In genomic region chr2:103402944-103403343, GRCh38 we compare ENCODE assay signal across 13 cellular contexts.
"Had no signal": no experiment of that assay in that cellular context is flagged by ENCODE, and none has a peak within 500 bp of the region (broad histone marks: within the 10 kb centered on the region; RNA-seq: fewer than 3 reads in every experiment).

No MANE protein-coding gene starts in this region.

- H3K9me3 ChIP-seq: left ventricle myocardium inferior, ovary, uterus had no signal

- H3K27me3 ChIP-seq: dorsolateral prefrontal cortex, foreskin keratinocyte, ovary, uterus had no signal

- H3K4me1 ChIP-seq: foreskin keratinocyte, left ventricle myocardium inferior, uterus had no signal

- H3K4me3 ChIP-seq: dorsolateral prefrontal cortex, left ventricle myocardium inferior, ovary, uterus had no signal

- H3K4me1 Mint-ChIP-seq: activated naive CD4-positive, alpha-beta T cell treated with anti-CD3 and anti-CD28 coated beads, Interleukin-2, amount 50 U/mL, for 24 hours; memory B cell; nephron progenitor cell; stimulated activated naive CD8-positive, alpha-beta T cell treated with anti-CD3 and anti-CD28 coated beads, Interleukin-15, amount 100 ng/mL, for 72 hours had no signal

- H3K36me3 ChIP-seq: left ventricle myocardium inferior, ovary, uterus had no signal

- H3K27me3 Mint-ChIP-seq: activated naive CD4-positive, alpha-beta T cell treated with anti-CD3 and anti-CD28 coated beads, Interleukin-2, amount 50 U/mL, for 24 hours; memory B cell; stimulated activated naive CD8-positive, alpha-beta T cell treated with anti-CD3 and anti-CD28 coated beads, Interleukin-15, amount 100 ng/mL, for 72 hours had no signal

- H3K27ac Mint-ChIP-seq: activated naive CD4-positive, alpha-beta T cell treated with anti-CD3 and anti-CD28 coated beads, Interleukin-2, amount 50 U/mL, for 24 hours; activated T-helper 2 cell treated with anti-CD3 and anti-CD28 coated beads, Interferon-gamma antibody, Interleukin-2, Interleukin-4, amounts not matched to agents 10 μg/mL and 5 μg/mL and 100 μg/mL, durations not matched to agents 14 hours and 24 hours and 36 hours; memory B cell; nephron progenitor cell; T-helper 1 cell treated with Interleukin-12 subunit alpha and Interleukin-12 subunit beta and Interleukin-4 antibody, amounts not matched to agents 30 μg/mL and 1 μg/mL, for 36 hours had no signal

- H3K9me3 Mint-ChIP-seq: activated naive CD4-positive, alpha-beta T cell treated with anti-CD3 and anti-CD28 coated beads, Interleukin-2, amount 50 U/mL, for 24 hours; nephron progenitor cell; T-helper 1 cell treated with Interleukin-12 subunit alpha and Interleukin-12 subunit beta and Interleukin-4 antibody, amounts not matched to agents 30 μg/mL and 1 μg/mL, for 36 hours had no signal

- H3K36me3 Mint-ChIP-seq: activated naive CD4-positive, alpha-beta T cell treated with anti-CD3 and anti-CD28 coated beads, Interleukin-2, amount 50 U/mL, for 24 hours; memory B cell had no signal

- H3K4me3 Mint-ChIP-seq: activated naive CD4-positive, alpha-beta T cell treated with anti-CD3 and anti-CD28 coated beads, Interleukin-2, amount 50 U/mL, for 24 hours; memory B cell; nephron progenitor cell; stimulated activated naive CD8-positive, alpha-beta T cell treated with anti-CD3 and anti-CD28 coated beads, Interleukin-15, amount 100 ng/mL, for 72 hours; T-helper 1 cell treated with Interleukin-12 subunit alpha and Interleukin-12 subunit beta and Interleukin-4 antibody, amounts not matched to agents 30 μg/mL and 1 μg/mL, for 36 hours had no signal

- DNase-seq: activated CD4-positive, alpha-beta T cell treated with anti-CD3 and anti-CD28 coated beads, Interleukin-2, amount 50 U/mL, for 1 hour; dorsolateral prefrontal cortex; foreskin keratinocyte; left ventricle myocardium inferior; nephron progenitor cell; ovary; stimulated activated CD4-positive, alpha-beta T cell treated with anti-CD3 and anti-CD28 coated beads, Interleukin-4, amount 100 ng/mL, for 4 hours; stimulated activated naive CD8-positive, alpha-beta T cell treated with anti-CD3 and anti-CD28 coated beads, Interleukin-15, amount 100 ng/mL, for 72 hours; uterus had no signal

- H3K27ac ChIP-seq: dorsolateral prefrontal cortex, foreskin keratinocyte, left ventricle myocardium inferior, ovary, uterus had no signal
